1 cellular context compared by ENCODE assay signal in the genomic region with DNA sequence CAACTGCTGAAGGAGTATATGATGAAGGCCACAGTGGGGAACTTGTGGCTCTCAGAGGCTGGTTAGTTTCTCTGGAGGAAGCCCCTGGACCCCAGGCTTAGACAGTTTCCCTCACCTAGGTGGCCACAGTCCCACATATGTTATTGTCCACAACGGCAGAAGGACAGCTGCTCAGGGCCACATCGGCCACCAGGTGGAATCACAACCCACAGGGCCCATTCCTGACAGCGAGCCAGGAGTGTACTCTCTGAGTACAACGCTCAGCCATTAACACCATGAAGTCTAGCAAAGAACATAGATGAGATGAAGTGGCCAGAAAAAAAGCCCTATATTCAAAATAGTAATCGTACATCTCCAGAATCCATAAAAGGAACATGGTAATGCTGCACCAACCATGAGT.
TF ChIP-seq lines count a peak whose summit lies in the region.

No MANE protein-coding gene starts in this region.

TF ChIP-seq in H1, 55 proteins besides CTCF, POLR2A, EP300 and RAD21 (continued from another document):
- TF ChIP-seq, protein P1, sequence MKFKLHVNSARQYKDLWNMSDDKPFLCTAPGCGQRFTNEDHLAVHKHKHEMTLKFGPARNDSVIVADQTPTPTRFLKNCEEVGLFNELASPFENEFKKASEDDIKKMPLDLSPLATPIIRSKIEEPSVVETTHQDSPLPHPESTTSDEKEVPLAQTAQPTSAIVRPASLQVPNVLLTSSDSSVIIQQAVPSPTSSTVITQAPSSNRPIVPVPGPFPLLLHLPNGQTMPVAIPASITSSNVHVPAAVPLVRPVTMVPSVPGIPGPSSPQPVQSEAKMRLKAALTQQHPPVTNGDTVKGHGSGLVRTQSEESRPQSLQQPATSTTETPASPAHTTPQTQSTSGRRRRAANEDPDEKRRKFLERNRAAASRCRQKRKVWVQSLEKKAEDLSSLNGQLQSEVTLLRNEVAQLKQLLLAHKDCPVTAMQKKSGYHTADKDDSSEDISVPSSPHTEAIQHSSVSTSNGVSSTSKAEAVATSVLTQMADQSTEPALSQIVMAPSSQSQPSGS (IDR thresholded peaks at IDR 0.05; ENCODE audit: low read length) = no peak
- TF ChIP-seq NANOG (IDR thresholded peaks at IDR 0.05; ENCODE audit: insufficient read depth, low read depth, low read length, poor library complexity, severe bottlenecking) = no peak
- TF ChIP-seq GABPA (IDR thresholded peaks at IDR 0.05; ENCODE audit: borderline replicate concordance, insufficient read depth, low read length) = no peak
- TF ChIP-seq RXRA (IDR thresholded peaks at IDR 0.05; ENCODE audit: insufficient read depth, low read depth, low read length) = no peak
- no peak for TF ChIP-seq CTBP2 (IDR thresholded peaks at IDR 0.05; ENCODE audit: borderline replicate concordance, insufficient read depth, insufficient read length, low read length)
- no peak for TF ChIP-seq TAF1 (IDR thresholded peaks at IDR 0.05; ENCODE audit: low read depth, low read length)
TF ChIP-seq in H1: peak in this region for 0.
